23 cellular contexts compared by ENCODE assay signal in the genomic region with DNA sequence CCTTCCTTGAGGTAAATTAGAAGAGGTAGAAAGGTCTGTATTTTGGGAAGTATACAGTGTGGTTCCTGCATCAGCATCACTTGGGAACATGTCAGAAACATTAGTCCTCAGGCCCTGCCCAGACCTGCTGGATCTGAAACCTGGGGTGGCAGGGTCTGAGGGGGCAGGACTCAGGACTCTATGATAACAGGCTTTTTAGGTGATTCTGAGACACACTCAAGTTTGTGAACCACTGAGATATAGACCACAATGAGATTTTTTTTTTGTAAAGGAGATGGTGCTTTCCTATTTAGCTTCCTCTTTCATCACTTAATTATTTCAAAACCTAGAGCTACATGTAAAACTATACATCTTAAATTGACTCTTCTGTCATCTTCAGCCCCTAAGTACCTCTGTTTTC.
A peak's percentile ranks its signal among the peaks of the same experiment; 100 is the strongest.
DNase-seq lines count a peak whose midpoint lies in the region; ATAC-seq lines count a peak whose summit lies in the region.
"Had no signal": no experiment of that assay in that cellular context is flagged by ENCODE, and none has a peak within 500 bp of the region (broad histone marks: within the 10 kb centered on the region; RNA-seq: fewer than 3 reads in every experiment).

No MANE protein-coding gene starts in this region.

- no peaks in the 10 kb centered on the region for H3K36me3 Mint-ChIP-seq in activated T-cell treated with anti-CD3 and anti-CD28 coated beads, Interleukin-2, amount 50 U/mL, for 72 hours (ENCODE audit: insufficient read depth in 2 of 2)
- peaks cover 2 to 3% of the 10 kb centered on the region in 2 donors for H3K36me3 Mint-ChIP-seq in stimulated activated naive B cell treated with anti-CD40 and anti-IgM and Interleukin-4, amounts not matched to agents 10 μg/mL and 1 μg/mL and 100 μg/mL, for 72 hours
- H3K36me3 Mint-ChIP-seq: activated naive CD4-positive, alpha-beta T cell treated with anti-CD3 and anti-CD28 coated beads, Interleukin-2, amount 50 U/mL, for 72 hours; CD8-positive, alpha-beta memory T cell; naive B cell had no signal

- no peak for ATAC-seq in activated T-cell treated with anti-CD3 and anti-CD28 coated beads, Interleukin-2, amount 50 U/mL, for 72 hours (replicated peaks in 1 of 2)
- peak; percentile 40 for ATAC-seq in HG02798 (IDR thresholded peaks at IDR 0.05; ENCODE audit: poor library complexity, unreplicated experiment)
- peak; percentile 65 for ATAC-seq in HG03460 (IDR thresholded peaks at IDR 0.05; ENCODE audit: unreplicated experiment)
- peak; percentile 48 to 65 for ATAC-seq in stimulated activated naive B cell treated with anti-CD40 and anti-IgM and Interleukin-4, amounts not matched to agents 10 μg/mL and 1 μg/mL and 100 μg/mL, for 72 hours (replicated peaks)
- no peak for ATAC-seq in GM21528 (IDR thresholded peaks at IDR 0.05; ENCODE audit: low FRiP score, unreplicated experiment)
- no peak for ATAC-seq in GM21381 (IDR thresholded peaks at IDR 0.05; ENCODE audit: unreplicated experiment)
- ATAC-seq: gastrocnemius medialis, HepG2 had no signal

- H3K27me3 Mint-ChIP-seq in activated T-cell treated with anti-CD3 and anti-CD28 coated beads, Interleukin-2, amount 50 U/mL, for 72 hours (ENCODE audit: low read depth) = no peaks in the 10 kb centered on the region
- no peaks in the 10 kb centered on the region for H3K27me3 Mint-ChIP-seq in stimulated activated naive B cell treated with anti-CD40 and anti-IgM and Interleukin-4, amounts not matched to agents 10 μg/mL and 1 μg/mL and 100 μg/mL, for 72 hours
- H3K27me3 Mint-ChIP-seq: CD8-positive, alpha-beta memory T cell; dendritic cell treated with granulocyte-macrophage colony-stimulating factor and Interleukin-4, amounts not matched to agents 40 ng/mL and 50 ng/mL, for 4 days; naive B cell had no signal

- no peaks in the 10 kb centered on the region for H3K4me1 Mint-ChIP-seq in activated T-cell treated with anti-CD3 and anti-CD28 coated beads, Interleukin-2, amount 50 U/mL, for 72 hours (ENCODE audit: low read depth)
- H3K4me1 Mint-ChIP-seq in stimulated activated naive B cell treated with anti-CD40 and anti-IgM and Interleukin-4, amounts not matched to agents 10 μg/mL and 1 μg/mL and 100 μg/mL, for 72 hours = peaks cover 5 to 7% of the 10 kb centered on the region in 2 donors
- H3K4me1 Mint-ChIP-seq: CD8-positive, alpha-beta memory T cell had no signal

- peak overlapping the region; percentile 33 for H3K27ac Mint-ChIP-seq in activated T-cell treated with anti-CD3 and anti-CD28 coated beads, Interleukin-2, amount 50 U/mL, for 72 hours
- no peak overlapping the region for H3K27ac Mint-ChIP-seq in stimulated activated naive B cell treated with anti-CD40 and anti-IgM and Interleukin-4, amounts not matched to agents 10 μg/mL and 1 μg/mL and 100 μg/mL, for 72 hours
- H3K27ac Mint-ChIP-seq: CD8-positive, alpha-beta memory T cell; dendritic cell treated with granulocyte-macrophage colony-stimulating factor and Interleukin-4, amounts not matched to agents 40 ng/mL and 50 ng/mL, for 4 days had no signal

- DNase-seq in activated T-cell treated with anti-CD3 and anti-CD28 coated beads, Interleukin-2, amount 50 U/mL, for 72 hours = no peak
- no peak for DNase-seq in activated T-cell treated with anti-CD3 and anti-CD28 coated beads, Interleukin-2, amount 50 U/mL, for 1 hour
- DNase-seq in stimulated activated naive B cell treated with anti-CD40 and anti-IgM and Interleukin-4, amounts not matched to agents 10 μg/mL and 1 μg/mL and 100 μg/mL, for 72 hours = no peak
- DNase-seq in hypothalamus (lab: John Stamatoyannopoulos, UW) = no peak
- DNase-seq: 8988T; activated CD4-positive, alpha-beta T cell treated with anti-CD3 and anti-CD28 coated beads for 4 hours; aorta; CD8-positive, alpha-beta memory T cell; gastrocnemius medialis; left ventricle myocardium inferior; naive B cell; NCI-H1694 treated with DMSO at 0.1 percent for 48 hours; NCI-H748 treated with DMSO at 0.1 percent for 48 hours; OCI-M1; SK-N-SH; substantia nigra had no signal

- H3K9me3 Mint-ChIP-seq in activated T-cell treated with anti-CD3 and anti-CD28 coated beads, Interleukin-2, amount 50 U/mL, for 72 hours = no peaks in the 10 kb centered on the region
- H3K9me3 Mint-ChIP-seq in stimulated activated naive B cell treated with anti-CD40 and anti-IgM and Interleukin-4, amounts not matched to agents 10 μg/mL and 1 μg/mL and 100 μg/mL, for 72 hours = peaks cover 0 to 2% of the 10 kb centered on the region in 2 donors
- H3K9me3 Mint-ChIP-seq: dendritic cell treated with granulocyte-macrophage colony-stimulating factor and Interleukin-4, amounts not matched to agents 40 ng/mL and 50 ng/mL, for 4 days had no signal

- H3K4me3 Mint-ChIP-seq in activated T-cell treated with anti-CD3 and anti-CD28 coated beads, Interleukin-2, amount 50 U/mL, for 72 hours = no peak overlapping the region
- no peak overlapping the region for H3K4me3 Mint-ChIP-seq in stimulated activated naive B cell treated with anti-CD40 and anti-IgM and Interleukin-4, amounts not matched to agents 10 μg/mL and 1 μg/mL and 100 μg/mL, for 72 hours
- H3K4me3 Mint-ChIP-seq: CD8-positive, alpha-beta memory T cell; dendritic cell treated with granulocyte-macrophage colony-stimulating factor and Interleukin-4, amounts not matched to agents 40 ng/mL and 50 ng/mL, for 4 days; naive B cell had no signal

Comparison
In these comparisons a context has a peak if more than half of its experiments do, and no peak if none do; other contexts are left out.
1. ATAC-seq: peak in HG02798 (single experiment), HG03460 (single experiment) and stimulated activated naive B cell treated with anti-CD40 and anti-IgM and Interleukin-4, amounts not matched to agents 10 μg/mL and 1 μg/mL and 100 μg/mL, for 72 hours (2 of 2); none in activated T-cell treated with anti-CD3 and anti-CD28 coated beads, Interleukin-2, amount 50 U/mL, for 72 hours (0 of 2), GM21528 (single experiment) and GM21381 (single experiment).